Comparison of ENCODE assay signal across 8 cellular contexts in the genomic region with DNA sequence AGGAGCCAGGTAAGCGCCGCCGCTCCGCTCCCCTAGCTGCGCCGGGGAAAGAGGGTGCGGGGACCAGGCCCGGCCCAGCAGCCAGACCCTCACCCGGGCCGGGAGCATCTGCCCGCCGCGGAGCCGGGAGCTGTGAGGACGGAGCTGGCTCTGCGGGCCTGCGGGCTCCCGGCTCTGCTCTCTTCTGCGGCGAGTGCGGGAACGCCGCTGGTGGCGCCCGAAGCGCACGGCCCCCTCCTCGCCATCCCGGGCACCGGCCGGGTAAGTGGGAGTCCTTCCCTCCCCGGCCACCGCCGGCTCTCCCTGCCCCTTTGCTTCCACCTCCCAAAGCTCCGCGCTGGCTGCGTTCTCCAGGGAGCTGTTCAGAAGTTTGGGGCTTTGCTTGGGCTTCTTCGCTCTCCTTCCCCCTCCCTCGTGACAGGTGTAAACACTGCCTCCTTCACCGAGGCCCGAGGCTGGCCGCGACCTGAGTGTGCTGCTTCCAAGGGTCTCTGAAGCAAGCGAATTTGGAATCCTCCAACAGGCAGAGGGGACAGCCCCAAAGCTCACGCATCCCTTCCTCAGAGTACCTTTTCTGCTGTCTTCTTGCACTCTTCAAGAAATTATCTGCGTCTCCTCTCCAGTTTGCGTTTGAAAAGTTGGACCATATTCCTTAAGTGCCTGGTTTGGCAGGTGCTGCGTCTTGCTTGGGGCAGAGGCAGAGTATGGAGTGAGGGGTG. TPM values are rescaled to one million over a fixed set of nuclear protein-coding genes. Genes with fewer than 3 reads are reported as not detected.
DNase-seq lines count a peak whose midpoint lies in the region; ATAC-seq and TF ChIP-seq lines count a peak whose summit lies in the region.

No MANE protein-coding gene starts in this region.

- POLR2A ChIA-PET in HEK293T (lab: Yijun Ruan, JAX): interaction anchor here (0.9 to 2.6 kb wide), 6 partner anchors 10 to 342 kb away, joined by 3 to 9 read pairs (median 4); a partner anchor contains a TSS

- intact Hi-C loops in left ventricle myocardium inferior (cut with micrococcal nuclease) (loop anchor here (10.0 kb wide), 1 partner anchor 340 kb away; no protein-coding TSS in a partner anchor), psoas muscle (cut with DNase I) (loop anchor here (5.0 kb wide), 2 partner anchors 38 to 128 kb away; a partner anchor contains a TSS)

- TF ChIP-seq CTCF in GM13977 (IDR thresholded peaks at IDR 0.05; ENCODE audit: extremely low read depth, insufficient read depth, missing control alignments): no peak
- TF ChIP-seq CTCF in left ventricle myocardium inferior (IDR thresholded peaks at IDR 0.05; ENCODE audit: borderline replicate concordance): no peak
- TF ChIP-seq CTCF in psoas muscle (IDR thresholded peaks at IDR 0.05): no peak

- WGBS in psoas muscle, 3 donors: 0 to 1% (median 1%) methylated on average over 45 to 48 of the region's 48 CpGs

- H3K4me3 ChIP-seq in left ventricle myocardium inferior (peak overlapping the region; percentile 98), psoas muscle (peak overlapping the region; percentile 97)

- H3K27ac ChIP-seq in left ventricle myocardium inferior (replicated peaks) (peak overlapping the region; percentile 97), psoas muscle (peak overlapping the region; percentile 97)

- H3K36me3 ChIP-seq in left ventricle myocardium inferior: no peaks in the 10 kb centered on the region
- H3K36me3 ChIP-seq in psoas muscle (ENCODE audit: insufficient read depth in 1 of 2, low read depth in 1 of 2): no peaks in the 10 kb centered on the region

- no peaks in the 10 kb centered on the region for H3K9me3 ChIP-seq in left ventricle myocardium inferior (replicated peaks)
- no peaks in the 10 kb centered on the region for H3K9me3 ChIP-seq in psoas muscle

- CTCF ChIA-PET in HEK293T (lab: Yijun Ruan, JAX): interaction anchor here (1.0 kb wide), 1 partner anchor 10 kb away, joined by 4 read pairs; no protein-coding TSS in a partner anchor

- H3K27me3 ChIP-seq in left ventricle myocardium inferior (ENCODE audit: low read depth) (no peaks in the 10 kb centered on the region), psoas muscle (ENCODE audit: insufficient read depth in 3 of 3, low read length in 2 of 3) (no peaks in the 10 kb centered on the region)

- ATAC-seq in psoas muscle: peak in 2 of 4 donors; percentile 52 to 57

- DNase-seq in GM13977 (ENCODE audit: low spot score) (peak; percentile 26), HEK293T (ENCODE audit: extremely low spot score) (peak; percentile 56), NCI-H2171 (lab: John Stamatoyannopoulos, UW) (peak; percentile 1), left ventricle myocardium inferior (no peak), psoas muscle (peak in 1 of 2 donors; percentile 40), HK-2 (ENCODE audit: unreplicated experiment) (no peak), cerebellum (ENCODE audit: low spot score) (no peak)
- DNase-seq in activated naive CD4-positive, alpha-beta T cell treated with anti-CD3 and anti-CD28 coated beads, Interleukin-2, amount 50 U/mL, for 16 hours: peak; percentile 43

- H3K4me1 ChIP-seq in left ventricle myocardium inferior (peaks cover 58% of the 10 kb centered on the region), psoas muscle (peaks cover 20% of the 10 kb centered on the region)

- in situ Hi-C loops in GM13977 (cut with MboI; ENCODE audit: low pct_unique_long_range_greater_than_20kb, low sequenced_read_pairs, unreplicated experiment): loop anchor here (10.0 kb wide), 1 partner anchor 340 kb away; no protein-coding TSS in a partner anchor

TF ChIP-seq in HEK293T, 16 proteins besides CTCF, POLR2A, EP300 and RAD21:
- TF ChIP-seq CTBP1 (IDR thresholded peaks at IDR 0.05; ENCODE audit: borderline replicate concordance) (no peak), TARDBP (IDR thresholded peaks at IDR 0.05) (no peak), NFRKB (IDR thresholded peaks at IDR 0.05) (no peak), FOXK2 (IDR thresholded peaks at IDR 0.05) (no peak), FOXM1 (IDR thresholded peaks at IDR 0.05; ENCODE audit: borderline replicate concordance) (no peak), ARNT (IDR thresholded peaks at IDR 0.05) (no peak), LEF1 (IDR thresholded peaks at IDR 0.05; ENCODE audit: borderline replicate concordance) (no peak), SP1 (IDR thresholded peaks at IDR 0.05) (no peak), BHLHE40 (IDR thresholded peaks at IDR 0.05; ENCODE audit: borderline replicate concordance) (no peak)

RNA-seq across cellular contexts. Expression of a gene that starts 0.6 kb away (rescaled TPM):
- 11.3 TPM for total RNA-seq in left ventricle myocardium inferior
- total RNA-seq in psoas muscle: 10 to 100 TPM; 12.2 to 15.6 (median 13.0) TPM
- polyA plus RNA-seq in psoas muscle: 10 to 100 TPM; 12.0 to 26.8 (median 13.1) TPM
- total RNA-seq in cerebellum: 56.3 TPM

Comparison
In these comparisons a context has a peak if more than half of its experiments do, and no peak if none do; other contexts are left out.
1. DNase-seq: peak in GM13977 (single experiment), HEK293T (single experiment), NCI-H2171 (single experiment) and activated naive CD4-positive, alpha-beta T cell treated with anti-CD3 and anti-CD28 coated beads, Interleukin-2, amount 50 U/mL, for 16 hours (single experiment); none in left ventricle myocardium inferior (single experiment), HK-2 (single experiment) and cerebellum (single experiment).